In genomic region chr1:33606272-33606671, GRCh38 we compare ENCODE assay signal across 24 cellular contexts.
DNase-seq lines count a peak whose midpoint lies in the region; ATAC-seq, FAIRE-seq and TF ChIP-seq lines count a peak whose summit lies in the region.
"Had no signal": no experiment of that assay in that cellular context is flagged by ENCODE, and none has a peak within 500 bp of the region (broad histone marks: within the 10 kb centered on the region; RNA-seq: fewer than 3 reads in every experiment).

No MANE protein-coding gene starts in this region.

- no peak for DNase-seq in Right ventricle myocardium inferior (ENCODE audit: missing footprints)
- no peak for DNase-seq in cardiac septum (ENCODE audit: low spot score)
- DNase-seq in heart left ventricle: peak in 4 of 5 donors; percentile 62 to 77 (median 73)
- DNase-seq in keratinocyte (ENCODE audit: low read depth, low spot score): no peak
- DNase-seq in tibial nerve (ENCODE audit: low spot score in 2 of 2): peak; percentile 50 to 51
- no peak for DNase-seq in DMS79 (lab: John Stamatoyannopoulos, UW)
- DNase-seq in stimulated activated CD4-positive, alpha-beta T cell treated with anti-CD3 and anti-CD28 coated beads, Interleukin-1b, Interleukin-23, amount 100 ng/mL, for 48 hours: no peak
- DNase-seq: ACHN; Caco-2; CD4-positive, alpha-beta memory T cell; DMS 273 treated with DMSO at 0.1 percent for 48 hours; DND-41; HCEC 1CT; NCI-H1105; NCI-H1694; NCI-H2081; NCI-H2171; NCI-H524 treated with DMSO at 0.1 percent for 48 hours; SHP77 had no signal

- no peak overlapping the region for H3K9ac ChIP-seq in keratinocyte (ENCODE audit: control insufficient read depth, extremely low read depth, insufficient read depth, low read length)
- H3K9ac ChIP-seq: BLaER1 had no signal

- no peaks in the 10 kb centered on the region for H4K20me1 ChIP-seq in keratinocyte (ENCODE audit: control insufficient read depth, extremely low read depth, insufficient read depth, low read length)
- H4K20me1 ChIP-seq: BLaER1 had no signal

- dilution Hi-C loops in keratinocyte (cut with MboI; ENCODE audit: extremely low pct_ligation_motif_present, low sequenced_read_pairs): no loop called here

- ATAC-seq in Right ventricle myocardium inferior (peak; percentile 68), heart left ventricle (peak; percentile 70 to 88 (median 76)), HG02938 (IDR thresholded peaks at IDR 0.05; ENCODE audit: unreplicated experiment) (no peak)
- ATAC-seq: GM12878 had no signal

- H3K36me3 ChIP-seq in heart left ventricle (no peaks in the 10 kb centered on the region), keratinocyte (ENCODE audit: control insufficient read depth in 2 of 2, extremely low read depth in 1 of 2, insufficient read depth in 2 of 2, low read length in 2 of 2) (no peaks in the 10 kb centered on the region), tibial nerve (no peaks in the 10 kb centered on the region)
- H3K36me3 ChIP-seq: BLaER1 had no signal

- H3K9me3 ChIP-seq in heart left ventricle: no peaks in the 10 kb centered on the region
- H3K9me3 ChIP-seq in keratinocyte (ENCODE audit: control insufficient read depth, low read depth, low read length): no peaks in the 10 kb centered on the region
- H3K9me3 ChIP-seq in tibial nerve: no peaks in the 10 kb centered on the region
- H3K9me3 ChIP-seq: BLaER1, Caco-2 had no signal

- H2AFZ ChIP-seq in keratinocyte (ENCODE audit: control insufficient read depth, low read length): peak overlapping the region; percentile 14

- TF ChIP-seq EP300 in tibial nerve (IDR thresholded peaks at IDR 0.05): peak; percentile 53 to 55

- peaks cover 0 to 35% (median 8%) of the 10 kb centered on the region in 12 donors for H3K4me1 ChIP-seq in heart left ventricle
- peaks cover 3% of the 10 kb centered on the region for H3K4me1 ChIP-seq in keratinocyte (ENCODE audit: control insufficient read depth, extremely low read depth, insufficient read depth, low read length)
- peaks cover 0 to 11% (median 0%) of the 10 kb centered on the region in 4 donors for H3K4me1 ChIP-seq in tibial nerve
- H3K4me1 ChIP-seq: Caco-2 had no signal

- no peaks in the 10 kb centered on the region for H3K79me2 ChIP-seq in keratinocyte (ENCODE audit: control insufficient read depth, insufficient read depth, low read length)

- H3K4me3 ChIP-seq in heart left ventricle (no peak overlapping the region), keratinocyte (ENCODE audit: control insufficient read depth in 2 of 3, extremely low read depth in 1 of 3, insufficient read depth in 2 of 3, low read depth in 1 of 3, low read length in 3 of 3) (no peak overlapping the region), tibial nerve (no peak overlapping the region)
- H3K4me3 ChIP-seq: BLaER1, GM12878 had no signal

- H3K4me2 ChIP-seq in keratinocyte (ENCODE audit: control insufficient read depth, extremely low read depth, insufficient read depth, low read depth, low read length): no peak overlapping the region
- H3K4me2 ChIP-seq: BLaER1 had no signal

- intact Hi-C loops in Right ventricle myocardium inferior (cut with DNase I): no loop called here
- intact Hi-C loops in cardiac septum (cut with DNase I): loop anchor here (2.0 kb wide), 1 partner anchor 31 kb away; no protein-coding TSS in a partner anchor
- intact Hi-C loops in heart left ventricle (cut with DNase I): loop anchor here in 4 of 10 donors (5.0 to 10.0 kb wide), 3 partner anchors 34 to 381 kb away; no protein-coding TSS in a partner anchor

- 45 to 68% (median 60%) methylated on average over 9 of the region's 9 CpGs for WGBS in heart left ventricle, 4 donors
- 61 to 78% methylated on average over 9 of the region's 9 CpGs for WGBS in tibial nerve, 2 donors

- H3K27me3 ChIP-seq in heart left ventricle: no peaks in the 10 kb centered on the region
- no peaks in the 10 kb centered on the region for H3K27me3 ChIP-seq in keratinocyte (ENCODE audit: control insufficient read depth, extremely low read depth, insufficient read depth, low read length)
- H3K27me3 ChIP-seq in tibial nerve: no peaks in the 10 kb centered on the region
- H3K27me3 ChIP-seq: BLaER1 had no signal

- H3K9me1 ChIP-seq in keratinocyte (ENCODE audit: control insufficient read depth, extremely low read depth, insufficient read depth, low read length): no peaks in the 10 kb centered on the region

- no peak for FAIRE-seq in keratinocyte (lab: Jason Lieb, UNC)
- FAIRE-seq: GM12878, RCC 7860 had no signal

- H3K27ac ChIP-seq in heart left ventricle (peak overlapping the region in 9 of 12 donors; percentile 34 to 88 (median 76)), keratinocyte (ENCODE audit: control insufficient read depth, insufficient read depth, low read length) (no peak overlapping the region), tibial nerve (peak overlapping the region in 1 of 4 donors; percentile 70)
- H3K27ac ChIP-seq: 22Rv1, BLaER1 had no signal

- TF ChIP-seq POLR2A in heart left ventricle (IDR thresholded peaks at IDR 0.05) (no peak), tibial nerve (IDR thresholded peaks at IDR 0.05) (no peak)

- TF ChIP-seq CTCF in heart left ventricle (IDR thresholded peaks at IDR 0.05) (no peak), keratinocyte (optimal IDR thresholded peaks at IDR 0.05 in 1 of 3, IDR thresholded peaks at IDR 0.05 in 1 of 3, conservative IDR thresholded peaks at IDR 0.05 in 1 of 3; ENCODE audit: extremely low read depth in 1 of 3, insufficient read depth in 2 of 3, low read length in 3 of 3) (no peak), tibial nerve (IDR thresholded peaks at IDR 0.05) (no peak)

Comparison
In these comparisons a context has a peak if more than half of its experiments do, and no peak if none do; other contexts are left out.
1. DNase-seq: peak in heart left ventricle (4 of 5) and tibial nerve (2 of 2); none in Right ventricle myocardium inferior (single experiment), cardiac septum (single experiment), keratinocyte (single experiment), DMS79 (single experiment) and stimulated activated CD4-positive, alpha-beta T cell treated with anti-CD3 and anti-CD28 coated beads, Interleukin-1b, Interleukin-23, amount 100 ng/mL, for 48 hours (single experiment).